Comparison of ENCODE assay signal across 18 cellular contexts in genomic region chr11:62774407-62774806, GRCh38. TPM values are rescaled to one million over a fixed set of nuclear protein-coding genes. Genes with fewer than 3 reads are reported as not detected.
DNase-seq lines count a peak whose midpoint lies in the region; ATAC-seq and TF ChIP-seq lines count a peak whose summit lies in the region.
"Had no signal": no experiment of that assay in that cellular context is flagged by ENCODE, and none has a peak within 500 bp of the region (broad histone marks: within the 10 kb centered on the region; RNA-seq: fewer than 3 reads in every experiment).

No MANE protein-coding gene starts in this region.

- no peak for ATAC-seq in natural killer cell treated with Interleukin-12 subunit alpha and Interleukin-12 subunit beta and Interleukin-15 and Interleukin-18, amount 100 ng/mL, for 72 hours
- ATAC-seq in natural killer cell = no peak
- no peak for ATAC-seq in activated naive CD4-positive, alpha-beta T cell treated with anti-CD3 and anti-CD28 coated beads, Interleukin-2, amount 50 U/mL, for 72 hours
- no peak for ATAC-seq in HG03432 (IDR thresholded peaks at IDR 0.05; ENCODE audit: unreplicated experiment)

- peak; percentile 34 for DNase-seq in natural killer cell treated with Interleukin-12 subunit alpha and Interleukin-12 subunit beta and Interleukin-15 and Interleukin-18, amount 100 ng/mL, for 72 hours (ENCODE audit: low spot score)
- DNase-seq in natural killer cell (no peak), dermis blood vessel endothelial cell (peak; percentile 42), lung microvascular endothelial cell (ENCODE audit: low read depth in 2 of 2) (peak; percentile 20 to 57), mucosa of gallbladder (ENCODE audit: low spot score) (no peak)
- DNase-seq in activated naive CD4-positive, alpha-beta T cell treated with anti-CD3 and anti-CD28 coated beads, Interleukin-2, amount 50 U/mL, for 72 hours (ENCODE audit: low spot score in 2 of 2) = no peak
- DNase-seq: DMS79, Kasumi-1, MG63, NCI-H1048, NCI-H1436, NCI-H187 treated with DMSO at 0.1 percent for 48 hours, NCI-H2107, NCI-H446 treated with DMSO at 0.1 percent for 48 hours, NCI-H526 treated with DMSO at 0.1 percent for 48 hours, Right ventricle myocardium superior had no signal

- TF ChIP-seq CTCF in natural killer cell (IDR thresholded peaks at IDR 0.05) = no peak

- H3K27me3 Mint-ChIP-seq in natural killer cell treated with Interleukin-12 subunit alpha and Interleukin-12 subunit beta and Interleukin-15 and Interleukin-18, amount 100 ng/mL, for 72 hours = no peaks in the 10 kb centered on the region
- H3K27me3 Mint-ChIP-seq in natural killer cell (ENCODE audit: low read depth in 2 of 2) = no peaks in the 10 kb centered on the region
- H3K27me3 Mint-ChIP-seq: B cell had no signal

- H3K9me3 Mint-ChIP-seq in natural killer cell treated with Interleukin-12 subunit alpha and Interleukin-12 subunit beta and Interleukin-15 and Interleukin-18, amount 100 ng/mL, for 72 hours = no peaks in the 10 kb centered on the region
- no peaks in the 10 kb centered on the region for H3K9me3 Mint-ChIP-seq in natural killer cell
- H3K9me3 Mint-ChIP-seq in activated naive CD4-positive, alpha-beta T cell treated with anti-CD3 and anti-CD28 coated beads, Interleukin-2, amount 50 U/mL, for 72 hours = no peaks in the 10 kb centered on the region

- intact Hi-C loops in natural killer cell (cut with micrococcal nuclease) = no loop called here

- no peak overlapping the region for H3K27ac Mint-ChIP-seq in natural killer cell treated with Interleukin-12 subunit alpha and Interleukin-12 subunit beta and Interleukin-15 and Interleukin-18, amount 100 ng/mL, for 72 hours
- no peak overlapping the region for H3K27ac Mint-ChIP-seq in natural killer cell
- no peak overlapping the region for H3K27ac Mint-ChIP-seq in activated naive CD4-positive, alpha-beta T cell treated with anti-CD3 and anti-CD28 coated beads, Interleukin-2, amount 50 U/mL, for 72 hours

- H3K36me3 Mint-ChIP-seq in natural killer cell treated with Interleukin-12 subunit alpha and Interleukin-12 subunit beta and Interleukin-15 and Interleukin-18, amount 100 ng/mL, for 72 hours = no peaks in the 10 kb centered on the region
- no peaks in the 10 kb centered on the region for H3K36me3 Mint-ChIP-seq in natural killer cell
- peaks cover 11 to 17% of the 10 kb centered on the region in 2 donors for H3K36me3 Mint-ChIP-seq in activated naive CD4-positive, alpha-beta T cell treated with anti-CD3 and anti-CD28 coated beads, Interleukin-2, amount 50 U/mL, for 72 hours

- peaks cover 20 to 21% of the 10 kb centered on the region in 2 donors for H3K4me1 Mint-ChIP-seq in natural killer cell treated with Interleukin-12 subunit alpha and Interleukin-12 subunit beta and Interleukin-15 and Interleukin-18, amount 100 ng/mL, for 72 hours (ENCODE audit: low read depth in 2 of 2)
- peaks cover 17 to 29% of the 10 kb centered on the region in 2 donors for H3K4me1 Mint-ChIP-seq in natural killer cell

- no peak overlapping the region for H3K4me3 Mint-ChIP-seq in natural killer cell treated with Interleukin-12 subunit alpha and Interleukin-12 subunit beta and Interleukin-15 and Interleukin-18, amount 100 ng/mL, for 72 hours
- H3K4me3 Mint-ChIP-seq in natural killer cell = no peak overlapping the region
- H3K4me3 Mint-ChIP-seq: B cell had no signal

RNA-seq across cellular contexts. Expression of gene TAF6L, which starts 3.2 kb away (rescaled TPM):
- 10 to 100 TPM; 13.9 to 34.1 TPM for total RNA-seq in natural killer cell treated with Interleukin-12 subunit alpha and Interleukin-12 subunit beta and Interleukin-15 and Interleukin-18, amount 100 ng/mL, for 72 hours
- 10 to 100 TPM; 18.4 to 20.3 (median 18.8) TPM for total RNA-seq in natural killer cell
- 35.7 and 40.2 TPM in 2 replicates for total RNA-seq in dermis blood vessel endothelial cell
- total RNA-seq in lung microvascular endothelial cell = 19.8 and 31.9 TPM in 2 replicates
- 24.0 TPM for total RNA-seq in mucosa of gallbladder
- total RNA-seq in activated naive CD4-positive, alpha-beta T cell treated with anti-CD3 and anti-CD28 coated beads, Interleukin-2, amount 50 U/mL, for 72 hours = 10 to 100 TPM; 16.7 to 32.2 TPM

RNA-seq across cellular contexts. Expression of gene TMEM179B, which starts 12.8 kb away (rescaled TPM):
- total RNA-seq in natural killer cell treated with Interleukin-12 subunit alpha and Interleukin-12 subunit beta and Interleukin-15 and Interleukin-18, amount 100 ng/mL, for 72 hours = 10 to 100 TPM; 30.5 to 31.1 TPM
- total RNA-seq in natural killer cell (10 to 100 TPM; 33.7 to 41.1 (median 36.3) TPM), dermis blood vessel endothelial cell (29.0 and 41.7 TPM in 2 replicates), lung microvascular endothelial cell (20.3 and 39.3 TPM in 2 replicates), mucosa of gallbladder (67.8 TPM)
- total RNA-seq in activated naive CD4-positive, alpha-beta T cell treated with anti-CD3 and anti-CD28 coated beads, Interleukin-2, amount 50 U/mL, for 72 hours = 10 to 100 TPM; 19.5 to 20.9 TPM

RNA-seq across cellular contexts. Expression of gene POLR2G, which starts 13.0 kb away (rescaled TPM):
- total RNA-seq in natural killer cell treated with Interleukin-12 subunit alpha and Interleukin-12 subunit beta and Interleukin-15 and Interleukin-18, amount 100 ng/mL, for 72 hours = 100 to 1,000 TPM in 1 of 2 donors, 10 to 100 TPM in 1; 93.3 to 127 TPM
- total RNA-seq in natural killer cell = 100 to 1,000 TPM; 110 to 120 (median 119) TPM
- total RNA-seq in dermis blood vessel endothelial cell = 42.7 and 76.1 TPM in 2 replicates
- total RNA-seq in lung microvascular endothelial cell = 58.0 and 60.7 TPM in 2 replicates
- total RNA-seq in mucosa of gallbladder = 53.5 TPM
- 100 to 1,000 TPM; 116 to 172 TPM for total RNA-seq in activated naive CD4-positive, alpha-beta T cell treated with anti-CD3 and anti-CD28 coated beads, Interleukin-2, amount 50 U/mL, for 72 hours

RNA-seq across cellular contexts. Expression of gene TMEM223, which starts 17.4 kb away (rescaled TPM):
- 10 to 100 TPM; 13.0 to 20.1 TPM for total RNA-seq in natural killer cell treated with Interleukin-12 subunit alpha and Interleukin-12 subunit beta and Interleukin-15 and Interleukin-18, amount 100 ng/mL, for 72 hours
- total RNA-seq in natural killer cell = 10 to 100 TPM in 1 of 3 donors, 1 to 10 TPM in 2; 4.8 to 10.0 (median 5.0) TPM
- 10.7 and 21.8 TPM in 2 replicates for total RNA-seq in dermis blood vessel endothelial cell
- 8.7 and 13.5 TPM in 2 replicates for total RNA-seq in lung microvascular endothelial cell
- total RNA-seq in mucosa of gallbladder = 19.9 TPM
- total RNA-seq in activated naive CD4-positive, alpha-beta T cell treated with anti-CD3 and anti-CD28 coated beads, Interleukin-2, amount 50 U/mL, for 72 hours = 10 to 100 TPM in 1 of 2 donors, 1 to 10 TPM in 1; 8.9 to 11.3 TPM

RNA-seq across cellular contexts. Expression of gene ZBTB3, which starts 20.4 kb away (rescaled TPM):
- total RNA-seq in natural killer cell treated with Interleukin-12 subunit alpha and Interleukin-12 subunit beta and Interleukin-15 and Interleukin-18, amount 100 ng/mL, for 72 hours = 1 to 10 TPM; 6.5 to 8.1 TPM
- total RNA-seq in natural killer cell (1 to 10 TPM; 5.4 to 9.6 (median 8.8) TPM), dermis blood vessel endothelial cell (12.2 and 14.1 TPM in 2 replicates), lung microvascular endothelial cell (7.4 and 11.7 TPM in 2 replicates), mucosa of gallbladder (21.4 TPM)
- 10 to 100 TPM in 1 of 2 donors, 1 to 10 TPM in 1; 7.8 to 23.9 TPM for total RNA-seq in activated naive CD4-positive, alpha-beta T cell treated with anti-CD3 and anti-CD28 coated beads, Interleukin-2, amount 50 U/mL, for 72 hours

Comparison
In these comparisons a context has a peak if more than half of its experiments do, and no peak if none do; other contexts are left out.
1. DNase-seq: peak in natural killer cell treated with Interleukin-12 subunit alpha and Interleukin-12 subunit beta and Interleukin-15 and Interleukin-18, amount 100 ng/mL, for 72 hours (single experiment), dermis blood vessel endothelial cell (single experiment) and lung microvascular endothelial cell (2 of 2); none in natural killer cell (single experiment), mucosa of gallbladder (single experiment) and activated naive CD4-positive, alpha-beta T cell treated with anti-CD3 and anti-CD28 coated beads, Interleukin-2, amount 50 U/mL, for 72 hours (0 of 2).